1 cellular context compared by ENCODE assay signal in the genomic region with DNA sequence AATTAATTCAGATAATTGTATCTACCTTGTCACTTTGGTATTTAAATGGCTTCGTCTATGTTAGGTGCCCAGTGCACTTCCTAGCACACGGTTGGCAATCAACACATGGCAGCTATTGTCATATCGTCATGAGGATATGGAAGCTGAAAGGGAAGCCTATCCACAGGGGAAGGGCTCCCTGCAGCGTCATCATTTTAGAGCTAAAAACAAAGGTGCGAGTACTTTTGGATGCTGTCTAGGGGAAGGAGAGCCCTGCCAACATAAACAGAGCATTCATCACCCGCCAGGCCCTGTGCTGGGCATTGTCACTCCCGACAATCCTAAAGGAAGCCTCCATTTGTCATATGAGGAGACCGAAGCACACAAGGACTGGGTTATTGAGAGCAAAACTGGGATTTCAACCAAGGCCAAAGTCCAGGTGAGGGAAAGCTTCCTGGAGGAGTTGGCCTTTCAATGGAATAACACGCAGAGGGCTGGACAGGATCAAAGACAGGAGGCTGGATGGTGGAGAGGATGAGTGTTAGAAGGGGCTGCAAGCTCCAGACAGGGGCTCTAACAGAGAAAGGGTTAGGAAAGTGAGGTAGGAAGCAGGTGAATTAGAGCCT.
TF ChIP-seq lines count a peak whose summit lies in the region.

No MANE protein-coding gene starts in this region.

TF ChIP-seq in SK-N-SH treated with all-trans-retinoic acid at 6 μM for 48 hours, 23 proteins besides CTCF, POLR2A, EP300 and RAD21 (continued from another document):
- TF ChIP-seq, protein P1, sequence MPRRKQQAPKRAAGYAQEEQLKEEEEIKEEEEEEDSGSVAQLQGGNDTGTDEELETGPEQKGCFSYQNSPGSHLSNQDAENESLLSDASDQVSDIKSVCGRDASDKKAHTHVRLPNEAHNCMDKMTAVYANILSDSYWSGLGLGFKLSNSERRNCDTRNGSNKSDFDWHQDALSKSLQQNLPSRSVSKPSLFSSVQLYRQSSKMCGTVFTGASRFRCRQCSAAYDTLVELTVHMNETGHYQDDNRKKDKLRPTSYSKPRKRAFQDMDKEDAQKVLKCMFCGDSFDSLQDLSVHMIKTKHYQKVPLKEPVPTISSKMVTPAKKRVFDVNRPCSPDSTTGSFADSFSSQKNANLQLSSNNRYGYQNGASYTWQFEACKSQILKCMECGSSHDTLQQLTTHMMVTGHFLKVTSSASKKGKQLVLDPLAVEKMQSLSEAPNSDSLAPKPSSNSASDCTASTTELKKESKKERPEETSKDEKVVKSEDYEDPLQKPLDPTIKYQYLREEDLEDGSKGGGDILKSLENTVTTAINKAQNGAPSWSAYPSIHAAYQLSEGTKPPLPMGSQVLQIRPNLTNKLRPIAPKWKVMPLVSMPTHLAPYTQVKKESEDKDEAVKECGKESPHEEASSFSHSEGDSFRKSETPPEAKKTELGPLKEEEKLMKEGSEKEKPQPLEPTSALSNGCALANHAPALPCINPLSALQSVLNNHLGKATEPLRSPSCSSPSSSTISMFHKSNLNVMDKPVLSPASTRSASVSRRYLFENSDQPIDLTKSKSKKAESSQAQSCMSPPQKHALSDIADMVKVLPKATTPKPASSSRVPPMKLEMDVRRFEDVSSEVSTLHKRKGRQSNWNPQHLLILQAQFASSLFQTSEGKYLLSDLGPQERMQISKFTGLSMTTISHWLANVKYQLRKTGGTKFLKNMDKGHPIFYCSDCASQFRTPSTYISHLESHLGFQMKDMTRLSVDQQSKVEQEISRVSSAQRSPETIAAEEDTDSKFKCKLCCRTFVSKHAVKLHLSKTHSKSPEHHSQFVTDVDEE (CRISPR knock-in tag; IDR thresholded peaks at IDR 0.05): no peak
- TF ChIP-seq OSR1 (CRISPR knock-in tag; IDR thresholded peaks at IDR 0.05) (no peak), ISL1 (CRISPR knock-in tag; IDR thresholded peaks at IDR 0.05) (no peak), GLIS3 (CRISPR knock-in tag; IDR thresholded peaks at IDR 0.05) (no peak), TCF4 (CRISPR knock-in tag; IDR thresholded peaks at IDR 0.05; ENCODE audit: borderline replicate concordance) (no peak)
- TF ChIP-seq, protein P2, sequence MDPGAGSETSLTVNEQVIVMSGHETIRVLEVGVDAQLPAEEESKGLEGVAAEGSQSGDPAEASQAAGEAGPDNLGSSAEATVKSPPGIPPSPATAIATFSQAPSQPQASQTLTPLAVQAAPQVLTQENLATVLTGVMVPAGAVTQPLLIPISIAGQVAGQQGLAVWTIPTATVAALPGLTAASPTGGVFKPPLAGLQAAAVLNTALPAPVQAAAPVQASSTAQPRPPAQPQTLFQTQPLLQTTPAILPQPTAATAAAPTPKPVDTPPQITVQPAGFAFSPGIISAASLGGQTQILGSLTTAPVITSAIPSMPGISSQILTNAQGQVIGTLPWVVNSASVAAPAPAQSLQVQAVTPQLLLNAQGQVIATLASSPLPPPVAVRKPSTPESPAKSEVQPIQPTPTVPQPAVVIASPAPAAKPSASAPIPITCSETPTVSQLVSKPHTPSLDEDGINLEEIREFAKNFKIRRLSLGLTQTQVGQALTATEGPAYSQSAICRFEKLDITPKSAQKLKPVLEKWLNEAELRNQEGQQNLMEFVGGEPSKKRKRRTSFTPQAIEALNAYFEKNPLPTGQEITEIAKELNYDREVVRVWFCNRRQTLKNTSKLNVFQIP (CRISPR knock-in tag; IDR thresholded peaks at IDR 0.05; ENCODE audit: borderline replicate concordance, low read depth): no peak
